Comparison of ENCODE assay signal across 26 cellular contexts in the genomic region with DNA sequence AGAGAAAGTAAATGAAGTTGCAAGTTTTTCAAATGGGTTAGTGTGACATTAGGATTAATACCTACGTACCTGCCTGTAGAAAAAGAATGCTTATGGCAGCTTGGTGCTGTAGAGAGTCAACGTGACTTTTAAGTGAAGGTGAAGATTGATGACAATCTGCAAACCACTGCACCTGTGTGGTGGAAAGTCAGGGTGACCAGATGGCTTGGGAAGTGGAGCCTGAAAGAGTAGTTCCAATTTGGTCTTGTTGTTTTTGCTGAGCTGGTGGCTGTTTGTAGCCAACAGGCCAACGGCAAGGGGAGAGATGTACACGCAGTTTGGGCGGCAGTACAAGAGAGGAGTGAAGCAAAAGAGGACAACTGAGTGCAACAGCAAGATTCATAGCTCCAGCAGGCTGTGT.
"Had no signal": no experiment of that assay in that cellular context is flagged by ENCODE, and none has a peak within 500 bp of the region (broad histone marks: within the 10 kb centered on the region; RNA-seq: fewer than 3 reads in every experiment).

No MANE protein-coding gene starts in this region.

- ATAC-seq: activated T-cell treated with anti-CD3 and anti-CD28 coated beads, Interleukin-2, amount 50 U/mL, for 4 hours; WTC11 had no signal

- H3K9me3 Mint-ChIP-seq: activated CD4-positive, alpha-beta memory T cell treated with anti-CD3 and anti-CD28 coated beads for 36 hours; activated CD4-positive, alpha-beta T cell treated with anti-CD3 and anti-CD28 coated beads, Interleukin-2, amount 10 ng/mL, durations not matched to agents 24 days and 14 days; activated naive CD4-positive, alpha-beta T cell treated with anti-CD3 and anti-CD28 coated beads, Interleukin-2, amount 10 ng/mL, durations not matched to agents 7 days and 5 days; activated naive CD8-positive, alpha-beta T cell treated with anti-CD3 and anti-CD28 coated beads for 36 hours; activated T-cell treated with anti-CD3 and anti-CD28 coated beads, Interleukin-2, amount 50 U/mL, for 4 hours; T-helper 1 cell treated with Interleukin-12 subunit alpha and Interleukin-12 subunit beta and Interleukin-4 antibody, amounts not matched to agents 30 μg/mL and 1 μg/mL, for 36 hours; WTC11 had no signal

- H3K27me3 Mint-ChIP-seq: activated CD4-positive, alpha-beta memory T cell treated with anti-CD3 and anti-CD28 coated beads for 36 hours; activated CD4-positive, alpha-beta T cell treated with anti-CD3 and anti-CD28 coated beads, Interleukin-2, amount 10 ng/mL, durations not matched to agents 24 days and 14 days; activated naive CD8-positive, alpha-beta T cell treated with anti-CD3 and anti-CD28 coated beads for 36 hours had no signal

- H3K4me3 Mint-ChIP-seq: activated CD4-positive, alpha-beta memory T cell treated with anti-CD3 and anti-CD28 coated beads for 36 hours; activated CD4-positive, alpha-beta T cell treated with anti-CD3 and anti-CD28 coated beads, Interleukin-2, amount 10 ng/mL, durations not matched to agents 24 days and 14 days; activated naive CD4-positive, alpha-beta T cell treated with anti-CD3 and anti-CD28 coated beads, Interleukin-2, amount 10 ng/mL, durations not matched to agents 7 days and 5 days; activated naive CD8-positive, alpha-beta T cell treated with anti-CD3 and anti-CD28 coated beads for 36 hours; activated T-cell treated with anti-CD3 and anti-CD28 coated beads, Interleukin-2, amount 50 U/mL, for 4 hours; T-helper 1 cell treated with Interleukin-12 subunit alpha and Interleukin-12 subunit beta and Interleukin-4 antibody, amounts not matched to agents 30 μg/mL and 1 μg/mL, for 36 hours; WTC11 had no signal

- H3K27ac ChIP-seq: brain microvascular endothelial cell, cardiac muscle cell, colonic mucosa, Peyer's patch had no signal

- H3K36me3 ChIP-seq: brain microvascular endothelial cell, cardiac muscle cell, colonic mucosa, Peyer's patch had no signal

- DNase-seq: activated CD4-positive, alpha-beta memory T cell treated with anti-CD3 and anti-CD28 coated beads for 36 hours; activated CD4-positive, alpha-beta T cell treated with anti-CD3 and anti-CD28 coated beads, Interleukin-2, amount 10 ng/mL, durations not matched to agents 24 days and 14 days; activated CD4-positive, CD25-positive, alpha-beta regulatory T cell treated with anti-CD3 and anti-CD28 coated beads, Interleukin-2, amount 50 U/mL, for 72 hours; activated CD8-positive, alpha-beta memory T cell treated with anti-CD3 and anti-CD28 coated beads for 24 hours; activated gamma-delta T cell treated with Interleukin-2 at 50 U/mL for 16 hours; activated naive CD4-positive, alpha-beta T cell treated with anti-CD3 and anti-CD28 coated beads, Interleukin-2, amount 10 ng/mL, durations not matched to agents 7 days and 5 days; activated naive CD8-positive, alpha-beta T cell treated with anti-CD3 and anti-CD28 coated beads for 36 hours; activated T-cell treated with anti-CD3 and anti-CD28 coated beads, Interleukin-2, amount 50 U/mL, for 4 hours; brain microvascular endothelial cell; cerebellar nuclear complex; colonic mucosa; Kasumi-1; KBM-7; NCI-H1092 treated with DMSO at 0.1 percent for 48 hours; NCI-H1436 treated with DMSO at 0.1 percent for 48 hours; NCI-H187; NCI-H2081; NCI-H226; NCI-H526; NCI-H774; Peyer's patch; SHP77 treated with DMSO at 0.1 percent for 48 hours; T-helper 9 cell had no signal

- H3K27me3 ChIP-seq: brain microvascular endothelial cell, cardiac muscle cell, colonic mucosa, Peyer's patch had no signal

- H3K4me1 ChIP-seq: colonic mucosa had no signal

- H3K36me3 Mint-ChIP-seq: activated CD4-positive, alpha-beta memory T cell treated with anti-CD3 and anti-CD28 coated beads for 36 hours; activated naive CD4-positive, alpha-beta T cell treated with anti-CD3 and anti-CD28 coated beads, Interleukin-2, amount 10 ng/mL, durations not matched to agents 7 days and 5 days had no signal

- H3K4me1 Mint-ChIP-seq: WTC11 had no signal

- H3K27ac Mint-ChIP-seq: activated CD4-positive, alpha-beta memory T cell treated with anti-CD3 and anti-CD28 coated beads for 36 hours; activated CD4-positive, alpha-beta T cell treated with anti-CD3 and anti-CD28 coated beads, Interleukin-2, amount 10 ng/mL, durations not matched to agents 24 days and 14 days; activated naive CD4-positive, alpha-beta T cell treated with anti-CD3 and anti-CD28 coated beads, Interleukin-2, amount 10 ng/mL, durations not matched to agents 7 days and 5 days; activated naive CD8-positive, alpha-beta T cell treated with anti-CD3 and anti-CD28 coated beads for 36 hours; T-helper 1 cell treated with Interleukin-12 subunit alpha and Interleukin-12 subunit beta and Interleukin-4 antibody, amounts not matched to agents 30 μg/mL and 1 μg/mL, for 36 hours; WTC11 had no signal

- H3K4me3 ChIP-seq: cardiac muscle cell, colonic mucosa, Peyer's patch had no signal

- H3K9me3 ChIP-seq: colonic mucosa, Peyer's patch had no signal
